Comparison of ENCODE assay signal across 17 cellular contexts in genomic region chr14:61726772-61727658, GRCh38. TPM values are rescaled to one million over a fixed set of nuclear protein-coding genes. Genes with fewer than 3 reads are reported as not detected.
DNase-seq lines count a peak whose midpoint lies in the region; ATAC-seq and TF ChIP-seq lines count a peak whose summit lies in the region.
"Had no signal": no experiment of that assay in that cellular context is flagged by ENCODE, and none has a peak within 500 bp of the region (broad histone marks: within the 10 kb centered on the region; RNA-seq: fewer than 3 reads in every experiment).

No MANE protein-coding gene starts in this region.

- H3K36me3 Mint-ChIP-seq in activated CD4-positive, alpha-beta T cell treated with anti-CD3 and anti-CD28 coated beads, Interleukin-2, amount 10 ng/mL, durations not matched to agents 7 days and 5 days (ENCODE audit: low read depth): peaks cover 71% of the 10 kb centered on the region
- H3K36me3 Mint-ChIP-seq in IgD-negative memory B cell: peaks cover 21% of the 10 kb centered on the region
- peaks cover 26 to 49% of the 10 kb centered on the region in 2 donors for H3K36me3 Mint-ChIP-seq in activated naive CD4-positive, alpha-beta T cell treated with anti-CD3 and anti-CD28 coated beads, Interleukin-2, amount 50 U/mL, for 72 hours
- H3K36me3 Mint-ChIP-seq in naive thymus-derived CD8-positive, alpha-beta T cell: peaks cover 0 to 90% (median 28%) of the 10 kb centered on the region in 3 donors

- ATAC-seq in activated naive CD4-positive, alpha-beta T cell treated with anti-CD3 and anti-CD28 coated beads, Interleukin-2, amount 50 U/mL, for 72 hours: peak; percentile 46 to 58
- ATAC-seq in naive thymus-derived CD8-positive, alpha-beta T cell: peak in 1 of 2 donors; percentile 35
- ATAC-seq: stimulated activated naive B cell treated with anti-CD40 and anti-IgM and Interleukin-4, amounts not matched to agents 10 μg/mL and 1 μg/mL and 100 μg/mL, for 72 hours had no signal

- no peak for DNase-seq in activated CD4-positive, alpha-beta T cell treated with anti-CD3 and anti-CD28 coated beads, Interleukin-2, amount 10 ng/mL, durations not matched to agents 7 days and 5 days
- DNase-seq in activated CD4-positive, alpha-beta T cell treated with anti-CD3 and anti-CD28 coated beads, Interleukin-2, amount 50 U/mL, for 1 hour: no peak
- no peak for DNase-seq in activated naive CD4-positive, alpha-beta T cell treated with anti-CD3 and anti-CD28 coated beads, Interleukin-2, amount 50 U/mL, for 72 hours (ENCODE audit: low spot score in 2 of 2)
- no peak for DNase-seq in naive thymus-derived CD8-positive, alpha-beta T cell
- no peak for DNase-seq in AML-193 (lab: John Stamatoyannopoulos, UW)
- DNase-seq in T1000 (lab: John Stamatoyannopoulos, UW): no peak
- no peak for DNase-seq in HEK293T (ENCODE audit: extremely low spot score)
- DNase-seq: CD8-positive, alpha-beta memory T cell; cerebellar nuclear complex; DMS79 treated with DMSO at 0.1 percent for 48 hours; HCEC 1CT; NCI-H1436 treated with DMSO at 0.1 percent for 48 hours; NCI-H82; RPMI8226; stimulated activated naive B cell treated with anti-CD40 and anti-IgM and Interleukin-4, amounts not matched to agents 10 μg/mL and 1 μg/mL and 100 μg/mL, for 72 hours; upper lobe of left lung had no signal

- H3K27ac Mint-ChIP-seq in activated CD4-positive, alpha-beta T cell treated with anti-CD3 and anti-CD28 coated beads, Interleukin-2, amount 10 ng/mL, durations not matched to agents 7 days and 5 days: peak overlapping the region; percentile 25
- peak overlapping the region; percentile 43 to 63 (median 58) for H3K27ac Mint-ChIP-seq in IgD-negative memory B cell
- H3K27ac Mint-ChIP-seq in activated naive CD4-positive, alpha-beta T cell treated with anti-CD3 and anti-CD28 coated beads, Interleukin-2, amount 50 U/mL, for 72 hours: peak overlapping the region; percentile 48 to 71
- H3K27ac Mint-ChIP-seq in naive thymus-derived CD8-positive, alpha-beta T cell: peak overlapping the region in 8 of 10 donors; percentile 5 to 72 (median 40)

- peaks cover 59% of the 10 kb centered on the region for H3K4me1 Mint-ChIP-seq in activated CD4-positive, alpha-beta T cell treated with anti-CD3 and anti-CD28 coated beads, Interleukin-2, amount 10 ng/mL, durations not matched to agents 7 days and 5 days
- H3K4me1 Mint-ChIP-seq in IgD-negative memory B cell: peaks cover 46 to 47% (median 47%) of the 10 kb centered on the region in 3 donors
- peaks cover 18 to 49% (median 33%) of the 10 kb centered on the region in 4 donors for H3K4me1 Mint-ChIP-seq in naive thymus-derived CD8-positive, alpha-beta T cell

- CTCF ChIA-PET in activated CD4-positive, alpha-beta T cell treated with anti-CD3 and anti-CD28 coated beads, Interleukin-2, amount 10 ng/mL, durations not matched to agents 7 days and 5 days (lab: Charles Lee): no interaction called here
- CTCF ChIA-PET in HEK293T (lab: Yijun Ruan, JAX): interaction anchor here (0.7 kb wide), 1 partner anchor 35 kb away, joined by 3 read pairs; the partner anchor contains the start of gene SNAPC1

- H3K4me3 Mint-ChIP-seq in activated CD4-positive, alpha-beta T cell treated with anti-CD3 and anti-CD28 coated beads, Interleukin-2, amount 10 ng/mL, durations not matched to agents 7 days and 5 days: no peak overlapping the region
- H3K4me3 Mint-ChIP-seq in IgD-negative memory B cell: peak overlapping the region in 1 of 4 donors; percentile 73
- H3K4me3 Mint-ChIP-seq in naive thymus-derived CD8-positive, alpha-beta T cell: no peak overlapping the region
- H3K4me3 Mint-ChIP-seq: CD8-positive, alpha-beta memory T cell; stimulated activated naive B cell treated with anti-CD40 and anti-IgM and Interleukin-4, amounts not matched to agents 10 μg/mL and 1 μg/mL and 100 μg/mL, for 72 hours had no signal

- POLR2A ChIA-PET in activated CD4-positive, alpha-beta T cell treated with anti-CD3 and anti-CD28 coated beads, Interleukin-2, amount 10 ng/mL, durations not matched to agents 7 days and 5 days (lab: Charles Lee): interaction anchor here (0.6 kb wide), 1 partner anchor 64 kb away, joined by 7 read pairs; no protein-coding TSS in a partner anchor
- POLR2A ChIA-PET in naive thymus-derived CD8-positive, alpha-beta T cell (lab: Charles Lee): interaction anchor here (0.6 kb wide), 1 partner anchor 168 kb away, joined by 3 read pairs; no protein-coding TSS in a partner anchor
- POLR2A ChIA-PET in HEK293T (lab: Yijun Ruan, JAX): no interaction called here

- no peaks in the 10 kb centered on the region for H3K9me3 Mint-ChIP-seq in activated CD4-positive, alpha-beta T cell treated with anti-CD3 and anti-CD28 coated beads, Interleukin-2, amount 10 ng/mL, durations not matched to agents 7 days and 5 days
- no peaks in the 10 kb centered on the region for H3K9me3 Mint-ChIP-seq in IgD-negative memory B cell
- no peaks in the 10 kb centered on the region for H3K9me3 Mint-ChIP-seq in activated naive CD4-positive, alpha-beta T cell treated with anti-CD3 and anti-CD28 coated beads, Interleukin-2, amount 50 U/mL, for 72 hours
- no peaks in the 10 kb centered on the region for H3K9me3 Mint-ChIP-seq in naive thymus-derived CD8-positive, alpha-beta T cell
- H3K9me3 Mint-ChIP-seq: CD8-positive, alpha-beta memory T cell; stimulated activated naive B cell treated with anti-CD40 and anti-IgM and Interleukin-4, amounts not matched to agents 10 μg/mL and 1 μg/mL and 100 μg/mL, for 72 hours had no signal

- H3K27me3 Mint-ChIP-seq in activated CD4-positive, alpha-beta T cell treated with anti-CD3 and anti-CD28 coated beads, Interleukin-2, amount 10 ng/mL, durations not matched to agents 7 days and 5 days: no peaks in the 10 kb centered on the region
- no peaks in the 10 kb centered on the region for H3K27me3 Mint-ChIP-seq in IgD-negative memory B cell
- H3K27me3 Mint-ChIP-seq in naive thymus-derived CD8-positive, alpha-beta T cell: no peaks in the 10 kb centered on the region
- H3K27me3 Mint-ChIP-seq: CD8-positive, alpha-beta memory T cell; stimulated activated naive B cell treated with anti-CD40 and anti-IgM and Interleukin-4, amounts not matched to agents 10 μg/mL and 1 μg/mL and 100 μg/mL, for 72 hours had no signal

TF ChIP-seq in HEK293T, 16 proteins besides CTCF, POLR2A, EP300 and RAD21:
- TF ChIP-seq SUZ12 (IDR thresholded peaks at IDR 0.05): no peak

RNA-seq across cellular contexts. Expression of gene HIF1A, which starts 31.7 kb away (rescaled TPM):
- 100 to 1,000 TPM in 1 of 2 experiments, 10 to 100 TPM in 1; 97.0 to 116 TPM for total RNA-seq in activated CD4-positive, alpha-beta T cell treated with anti-CD3 and anti-CD28 coated beads, Interleukin-2, amount 10 ng/mL, durations not matched to agents 7 days and 5 days
- 88.0 TPM for polyA plus RNA-seq in IgD-negative memory B cell
- total RNA-seq in activated naive CD4-positive, alpha-beta T cell treated with anti-CD3 and anti-CD28 coated beads, Interleukin-2, amount 50 U/mL, for 72 hours: 100 to 1,000 TPM; 165 to 170 TPM
- 10 to 100 TPM; 91.4 to 97.5 TPM for total RNA-seq in naive thymus-derived CD8-positive, alpha-beta T cell
- polyA plus RNA-seq in naive thymus-derived CD8-positive, alpha-beta T cell: 10 to 100 TPM; 51.7 to 63.5 (median 54.4) TPM

RNA-seq across cellular contexts. Expression of gene SNAPC1, which starts 35.2 kb away (rescaled TPM):
- total RNA-seq in activated CD4-positive, alpha-beta T cell treated with anti-CD3 and anti-CD28 coated beads, Interleukin-2, amount 10 ng/mL, durations not matched to agents 7 days and 5 days: 1 to 10 TPM; 5.2 to 5.5 TPM
- polyA plus RNA-seq in IgD-negative memory B cell: 5.2 TPM
- total RNA-seq in activated naive CD4-positive, alpha-beta T cell treated with anti-CD3 and anti-CD28 coated beads, Interleukin-2, amount 50 U/mL, for 72 hours: 10 to 100 TPM; 10.5 to 11.4 TPM
- total RNA-seq in naive thymus-derived CD8-positive, alpha-beta T cell: 1 to 10 TPM; 4.0 to 4.7 TPM
- polyA plus RNA-seq in naive thymus-derived CD8-positive, alpha-beta T cell: 1 to 10 TPM; 4.1 to 5.6 (median 4.8) TPM
